ENCODE assay signal across 8 cellular contexts in genomic region chr3:33277193-33277882, GRCh38. TPM values are rescaled to one million over a fixed set of nuclear protein-coding genes. Genes with fewer than 3 reads are reported as not detected.
DNase-seq lines count a peak whose midpoint lies in the region; ATAC-seq and TF ChIP-seq lines count a peak whose summit lies in the region.

TSS of gene FBXL2 (plus strand) at chr3:33277442. CDS start at chr3:33277513, 71 bp downstream.

- TF ChIP-seq CTCF in omental fat pad (IDR thresholded peaks at IDR 0.05), result no peak

- no peaks in the 10 kb centered on the region for H3K9me3 Mint-ChIP-seq in activated CD4-positive, alpha-beta T cell treated with anti-CD3 and anti-CD28 coated beads, Interleukin-2, amount 10 ng/mL, durations not matched to agents 24 days and 14 days
- no peaks in the 10 kb centered on the region for H3K9me3 Mint-ChIP-seq in activated naive CD4-positive, alpha-beta T cell treated with anti-CD3 and anti-CD28 coated beads, Interleukin-2, amount 50 U/mL, for 72 hours

- H3K36me3 Mint-ChIP-seq in activated CD4-positive, alpha-beta T cell treated with anti-CD3 and anti-CD28 coated beads, Interleukin-2, amount 10 ng/mL, durations not matched to agents 24 days and 14 days (ENCODE audit: low read depth), result no peaks in the 10 kb centered on the region
- no peaks in the 10 kb centered on the region for H3K36me3 Mint-ChIP-seq in activated naive CD4-positive, alpha-beta T cell treated with anti-CD3 and anti-CD28 coated beads, Interleukin-2, amount 50 U/mL, for 72 hours

- peak; percentile 93 for ATAC-seq in HG02884 (IDR thresholded peaks at IDR 0.05; ENCODE audit: unreplicated experiment)
- ATAC-seq in activated naive CD4-positive, alpha-beta T cell treated with anti-CD3 and anti-CD28 coated beads, Interleukin-2, amount 50 U/mL, for 72 hours, result peak; percentile 31 to 89
- peak; percentile 91 for ATAC-seq in omental fat pad (ENCODE audit: low FRiP score)

- no peaks in the 10 kb centered on the region for H3K4me1 Mint-ChIP-seq in activated CD4-positive, alpha-beta T cell treated with anti-CD3 and anti-CD28 coated beads, Interleukin-2, amount 10 ng/mL, durations not matched to agents 24 days and 14 days

- peaks cover 39% of the 10 kb centered on the region for H3K27me3 Mint-ChIP-seq in activated CD4-positive, alpha-beta T cell treated with anti-CD3 and anti-CD28 coated beads, Interleukin-2, amount 10 ng/mL, durations not matched to agents 24 days and 14 days

- intact Hi-C loops in activated CD4-positive, alpha-beta T cell treated with anti-CD3 and anti-CD28 coated beads, Interleukin-2, amount 10 ng/mL, durations not matched to agents 24 days and 14 days (cut with micrococcal nuclease), result loop anchor here (5.0 kb wide), 1 partner anchor 70 kb away; no protein-coding TSS in a partner anchor
- intact Hi-C loops in head of caudate nucleus (cut with DNase I), result no loop called here

- peak; percentile 58 for DNase-seq in activated CD4-positive, alpha-beta T cell treated with anti-CD3 and anti-CD28 coated beads, Interleukin-2, amount 10 ng/mL, durations not matched to agents 24 days and 14 days
- no peak for DNase-seq in activated CD4-positive, alpha-beta T cell treated with anti-CD3 and anti-CD28 coated beads, Interleukin-2, amount 50 U/mL, for 4 hours
- DNase-seq in NCI-H446 (lab: John Stamatoyannopoulos, UW) (peak; percentile 33 to 79), head of caudate nucleus (peak; percentile 46 to 92 (median 80)), omental fat pad (ENCODE audit: low spot score) (no peak), RKO (ENCODE audit: low spot score) (no peak)
- DNase-seq in activated naive CD4-positive, alpha-beta T cell treated with anti-CD3 and anti-CD28 coated beads, Interleukin-2, amount 50 U/mL, for 72 hours (ENCODE audit: low spot score in 2 of 2), result peak in 1 of 2 donors; percentile 53

- no peak within 1 kb of the TSS for H3K27ac Mint-ChIP-seq in activated CD4-positive, alpha-beta T cell treated with anti-CD3 and anti-CD28 coated beads, Interleukin-2, amount 10 ng/mL, durations not matched to agents 24 days and 14 days
- H3K27ac Mint-ChIP-seq in activated naive CD4-positive, alpha-beta T cell treated with anti-CD3 and anti-CD28 coated beads, Interleukin-2, amount 50 U/mL, for 72 hours, result no peak within 1 kb of the TSS

- peak within 1 kb of the TSS; percentile 28 for H3K4me3 Mint-ChIP-seq in activated CD4-positive, alpha-beta T cell treated with anti-CD3 and anti-CD28 coated beads, Interleukin-2, amount 10 ng/mL, durations not matched to agents 24 days and 14 days

RNA-seq across cellular contexts. Expression of gene FBXL2, which starts in this region (rescaled TPM):
- total RNA-seq in activated CD4-positive, alpha-beta T cell treated with anti-CD3 and anti-CD28 coated beads, Interleukin-2, amount 10 ng/mL, durations not matched to agents 24 days and 14 days, result not detected in 2 replicates
- not detected for total RNA-seq in activated naive CD4-positive, alpha-beta T cell treated with anti-CD3 and anti-CD28 coated beads, Interleukin-2, amount 50 U/mL, for 72 hours
- 10 to 100 TPM in 1 of 4 donors, 1 to 10 TPM in 3; 6.7 to 13.5 (median 7.3) TPM for total RNA-seq in omental fat pad

Comparison
In these comparisons a context has a peak if more than half of its experiments do, and no peak if none do; other contexts are left out.
1. Peak in DNase-seq in activated CD4-positive, alpha-beta T cell treated with anti-CD3 and anti-CD28 coated beads, Interleukin-2, amount 10 ng/mL, durations not matched to agents 24 days and 14 days; RNA of the gene not detected or under 1 TPM.
2. Peak in ATAC-seq in activated naive CD4-positive, alpha-beta T cell treated with anti-CD3 and anti-CD28 coated beads, Interleukin-2, amount 50 U/mL, for 72 hours; RNA of the gene not detected or under 1 TPM.
3. DNase-seq: peak in NCI-H446 (2 of 2) and head of caudate nucleus (42 of 42); none in activated CD4-positive, alpha-beta T cell treated with anti-CD3 and anti-CD28 coated beads, Interleukin-2, amount 50 U/mL, for 4 hours (0 of 2), omental fat pad (single experiment) and RKO (single experiment).
4. Peak in every context shown above with its lines, with median percentiles within 50 percentile points of each other: ATAC-seq.